In the genomic region with DNA sequence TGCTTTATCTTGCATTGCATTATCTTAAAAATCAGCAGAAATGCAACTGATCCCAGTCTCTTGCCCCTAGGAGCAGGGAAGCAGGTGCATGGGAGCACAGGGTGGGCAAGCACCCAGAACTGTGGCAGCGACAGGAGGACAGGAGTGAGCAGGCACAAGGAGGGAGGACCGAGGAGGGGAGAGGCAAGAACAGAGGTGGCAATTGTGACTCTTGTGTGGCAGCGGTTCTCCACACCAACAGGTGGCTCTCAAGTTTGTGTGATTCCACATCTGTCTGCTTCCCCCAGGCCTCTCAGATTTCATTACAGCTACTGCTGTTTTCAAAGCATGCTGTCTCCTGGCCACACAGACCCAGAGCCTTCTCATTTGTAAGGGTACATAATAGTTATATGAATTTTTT, we compare ENCODE assay signal across 17 cellular contexts.
DNase-seq lines count a peak whose midpoint lies in the region; ATAC-seq, FAIRE-seq and TF ChIP-seq lines count a peak whose summit lies in the region.
"Had no signal": no experiment of that assay in that cellular context is flagged by ENCODE, and none has a peak within 500 bp of the region (broad histone marks: within the 10 kb centered on the region; RNA-seq: fewer than 3 reads in every experiment).

No MANE protein-coding gene starts in this region.

- no peaks in the 10 kb centered on the region for H3K27me3 ChIP-seq in Caco-2 (replicated peaks; ENCODE audit: control insufficient read depth, insufficient read depth, low read length)
- no peaks in the 10 kb centered on the region for H3K27me3 ChIP-seq in GM23248 (replicated peaks; ENCODE audit: insufficient read depth)
- H3K27me3 ChIP-seq: neutrophil had no signal

- H3K79me2 ChIP-seq in GM23248 (ENCODE audit: insufficient read depth) = peaks cover 93% of the 10 kb centered on the region

- peaks cover 0 to 2% (median 0%) of the 10 kb centered on the region in 7 donors for H3K9me3 Mint-ChIP-seq in CD14-positive monocyte
- H3K9me3 Mint-ChIP-seq in T-cell = no peaks in the 10 kb centered on the region
- H3K9me3 Mint-ChIP-seq in Caco-2 (ENCODE audit: unreplicated experiment) = peaks cover 8% of the 10 kb centered on the region
- H3K9me3 Mint-ChIP-seq: activated naive CD4-positive, alpha-beta T cell treated with anti-CD3 and anti-CD28 coated beads for 36 hours; IgD-negative memory B cell had no signal

- H3K9me2 ChIP-seq in GM23248 (ENCODE audit: insufficient read depth) = no peaks in the 10 kb centered on the region

- H3K4me3 ChIP-seq in kidney (ENCODE audit: low read length in 2 of 2) (no peak overlapping the region), Caco-2 (ENCODE audit: low read depth, low read length) (no peak overlapping the region), GM23248 (no peak overlapping the region)
- H3K4me3 ChIP-seq: thoracic aorta had no signal

- no peak overlapping the region for H2AFZ ChIP-seq in GM23248

- 54 to 59% methylated on average over 3 of the region's 3 CpGs for WGBS in GM23248 (ENCODE audit: low coverage in 1 of 2, low lambda C conversion rate in 2 of 2, missing lambda C conversion rate in 2 of 2), 2 experiments

- no peaks in the 10 kb centered on the region for H3K9me3 ChIP-seq in kidney (ENCODE audit: control insufficient read depth in 1 of 2, low read length in 2 of 2)
- no peaks in the 10 kb centered on the region for H3K9me3 ChIP-seq in Caco-2
- no peaks in the 10 kb centered on the region for H3K9me3 ChIP-seq in GM23248 (ENCODE audit: low read depth)
- H3K9me3 ChIP-seq: neutrophil, thoracic aorta had no signal

- H3F3A ChIP-seq in GM23248 (ENCODE audit: insufficient read depth) = 0 out of 2 replicates have a peak, but pooled peaks cover 5% of the 10 kb centered on the region

- H3K4me1 Mint-ChIP-seq in CD14-positive monocyte = no peaks in the 10 kb centered on the region
- peaks cover 27 to 34% (median 30%) of the 10 kb centered on the region in 3 donors for H3K4me1 Mint-ChIP-seq in T-cell
- peaks cover 10% of the 10 kb centered on the region for H3K4me1 Mint-ChIP-seq in Caco-2 (ENCODE audit: low read depth, unreplicated experiment)

- no peak overlapping the region for H3K27ac ChIP-seq in kidney (ENCODE audit: low read depth in 2 of 2, low read length in 2 of 2)
- no peak overlapping the region for H3K27ac ChIP-seq in GM23248
- H3K27ac ChIP-seq: 22Rv1, neutrophil, thoracic aorta had no signal

- H3K36me3 Mint-ChIP-seq in CD14-positive monocyte = peaks cover 74 to 85% of the 10 kb centered on the region in 2 donors
- peaks cover 49% of the 10 kb centered on the region for H3K36me3 Mint-ChIP-seq in T-cell
- H3K36me3 Mint-ChIP-seq in Caco-2 (ENCODE audit: insufficient read depth, unreplicated experiment) = peaks cover 84% of the 10 kb centered on the region

- peaks cover 2 to 4% of the 10 kb centered on the region in 2 donors for H3K4me1 ChIP-seq in kidney (ENCODE audit: control insufficient read depth in 1 of 2, insufficient read depth in 1 of 2, low read depth in 1 of 2, low read length in 2 of 2)
- H3K4me1 ChIP-seq in Caco-2 = no peaks in the 10 kb centered on the region
- peaks cover 6% of the 10 kb centered on the region for H3K4me1 ChIP-seq in GM23248 (ENCODE audit: insufficient read depth)

- no peak for ATAC-seq in T-cell (replicated peaks in 1 of 4)
- ATAC-seq: esophagus mucosa had no signal

- CTCF ChIA-PET in T-cell (lab: Charles Lee) = no interaction called here
- CTCF ChIA-PET in Caco-2 (lab: Charles Lee) = interaction anchor here (1.0 kb wide), 2 partner anchors 185 to 205 kb away, joined by 5 read pairs; no protein-coding TSS in a partner anchor

- H3K36me3 ChIP-seq in kidney (ENCODE audit: control insufficient read depth in 1 of 2, insufficient read depth in 2 of 2, low read length in 2 of 2) (peaks cover 26 to 33% of the 10 kb centered on the region in 2 donors), Caco-2 (ENCODE audit: control insufficient read depth, insufficient read depth, low read length) (peaks cover 2% of the 10 kb centered on the region), GM23248 (ENCODE audit: low read depth) (peaks cover 10% of the 10 kb centered on the region; the same call in 1 of the 2 replicates)

- POLR2A ChIA-PET in T-cell (lab: Charles Lee) = no interaction called here
- POLR2A ChIA-PET in Caco-2 (lab: Charles Lee) = interaction anchor here (0.5 to 0.6 kb wide), 2 partner anchors 11 to 185 kb away, joined by 3 to 4 read pairs; no protein-coding TSS in a partner anchor

- no peaks in the 10 kb centered on the region for H4K20me1 ChIP-seq in GM23248 (ENCODE audit: insufficient read depth)

- H3K4me3 Mint-ChIP-seq in CD14-positive monocyte = no peak overlapping the region
- H3K4me3 Mint-ChIP-seq in T-cell = no peak overlapping the region
- no peak overlapping the region for H3K4me3 Mint-ChIP-seq in Caco-2 (ENCODE audit: unreplicated experiment)
- H3K4me3 Mint-ChIP-seq: activated naive CD4-positive, alpha-beta T cell treated with anti-CD3 and anti-CD28 coated beads for 36 hours had no signal

- H3K4me2 ChIP-seq in GM23248 (ENCODE audit: unreplicated experiment) = no peak overlapping the region

- H3K9ac ChIP-seq in kidney (ENCODE audit: low read length in 2 of 2) = no peak overlapping the region
- no peak overlapping the region for H3K9ac ChIP-seq in GM23248

- no peaks in the 10 kb centered on the region for H3K27me3 Mint-ChIP-seq in CD14-positive monocyte (ENCODE audit: low read depth in 3 of 3)
- no peaks in the 10 kb centered on the region for H3K27me3 Mint-ChIP-seq in T-cell
- no peaks in the 10 kb centered on the region for H3K27me3 Mint-ChIP-seq in Caco-2 (ENCODE audit: insufficient read depth, unreplicated experiment)
- H3K27me3 Mint-ChIP-seq: IgD-negative memory B cell had no signal

- peak overlapping the region in 5 of 7 donors; percentile 2 to 63 (median 35) for H3K27ac Mint-ChIP-seq in CD14-positive monocyte
- H3K27ac Mint-ChIP-seq in T-cell = peak overlapping the region; percentile 14 to 44
- H3K27ac Mint-ChIP-seq in Caco-2 (ENCODE audit: unreplicated experiment) = no peak overlapping the region
- H3K27ac Mint-ChIP-seq: activated naive CD4-positive, alpha-beta T cell treated with anti-CD3 and anti-CD28 coated beads for 36 hours had no signal

- intact Hi-C loops in CD14-positive monocyte (cut with micrococcal nuclease) = no loop called here
- intact Hi-C loops in kidney (cut with DNase I) = no loop called here
- intact Hi-C loops in Caco-2 (cut with micrococcal nuclease; ENCODE audit: unreplicated experiment) = loop anchor here (5.0 kb wide), 1 partner anchor 374 kb away; no protein-coding TSS in a partner anchor

- no peak for TF ChIP-seq CTCF in CD14-positive monocyte (IDR thresholded peaks at IDR 0.05)
- TF ChIP-seq CTCF in kidney (IDR thresholded peaks at IDR 0.05; ENCODE audit: borderline replicate concordance, extremely low read depth, insufficient read depth) = no peak
- TF ChIP-seq CTCF in Caco-2 (IDR thresholded peaks at IDR 0.05; ENCODE audit: insufficient read depth in 1 of 2, low read depth in 1 of 2, low read length in 1 of 2, severe bottlenecking in 1 of 2, unreplicated experiment in 1 of 2) = peak in 1 of 2 experiments; percentile 20

- BruUV-seq in Caco-2 (replicated peaks; lab: Mats Ljungman, UMichigan) = no TSS peak

- in situ Hi-C loops in GM23248 (cut with MboI) = loop anchor here (10.0 to 25.0 kb wide), 2 partner anchors 186 to 369 kb away; no protein-coding TSS in a partner anchor

- peak; percentile 48 for DNase-seq in DMS 273 (lab: John Stamatoyannopoulos, UW; ENCODE audit: unreplicated experiment)
- no peak for DNase-seq in DMS 273 treated with DMSO at 0.1 percent for 48 hours (lab: John Stamatoyannopoulos, UW)
- no peak for DNase-seq in CD14-positive monocyte (ENCODE audit: low spot score)
- no peak for DNase-seq in T-cell
- peak; percentile 29 for DNase-seq in kidney
- no peak for DNase-seq in Caco-2
- no peak for DNase-seq in GM23248
- no peak for DNase-seq in globus pallidus (ENCODE audit: low spot score)
- DNase-seq: activated CD4-positive, alpha-beta T cell treated with anti-CD3 and anti-CD28 coated beads for 48 hours; activated naive CD4-positive, alpha-beta T cell treated with anti-CD3 and anti-CD28 coated beads for 36 hours; COR-L47; hypothalamus had no signal

- no peak for FAIRE-seq in kidney (lab: Jason Lieb, UNC)

Comparison
In these comparisons a context has a peak if more than half of its experiments do, and no peak if none do; other contexts are left out.
1. DNase-seq: peak in DMS 273 (single experiment) and kidney (single experiment); none in DMS 273 treated with DMSO at 0.1 percent for 48 hours (single experiment), CD14-positive monocyte (single experiment), T-cell (0 of 34), Caco-2 (0 of 2), GM23248 (single experiment) and globus pallidus (single experiment).